ENCODE assay signal across 7 cellular contexts in the genomic region with DNA sequence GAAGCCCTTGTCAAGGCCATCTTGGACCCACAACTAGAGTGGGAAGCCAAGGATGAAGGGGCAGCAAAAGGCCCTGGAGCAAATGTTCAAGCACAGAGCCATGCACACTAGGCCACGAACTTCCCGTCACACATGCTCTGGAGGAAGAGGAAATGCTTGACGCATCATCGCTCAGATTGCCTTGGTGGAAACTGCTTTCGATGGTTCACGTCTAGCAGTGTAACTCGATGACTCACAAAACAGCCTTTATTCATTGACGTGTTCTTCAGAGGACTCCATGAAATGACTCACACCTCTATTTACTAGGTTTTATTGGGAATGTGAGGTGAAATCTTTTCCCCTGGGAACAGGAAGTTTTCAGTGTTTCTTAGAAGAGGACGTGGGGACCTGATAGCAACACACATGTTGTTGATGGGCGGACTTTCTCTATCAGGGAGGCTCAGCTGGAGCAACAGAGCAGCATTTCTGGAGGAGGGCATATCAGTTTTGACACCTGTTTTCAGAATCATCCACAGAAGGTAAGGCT.
DNase-seq lines count a peak whose midpoint lies in the region; ATAC-seq and TF ChIP-seq lines count a peak whose summit lies in the region.

No MANE protein-coding gene starts in this region.

- no peak overlapping the region for H3K27ac ChIP-seq in esophagus muscularis mucosa (replicated peaks in 1 of 4)

- H3K36me3 ChIP-seq in esophagus muscularis mucosa: no peaks in the 10 kb centered on the region

- intact Hi-C loops in esophagus muscularis mucosa (cut with DNase I): no loop called here

- no peak overlapping the region for H3K4me3 ChIP-seq in esophagus muscularis mucosa

- in situ Hi-C loops in SK-MEL-5 (cut with HindIII; ENCODE audit: low pct_unique_long_range_greater_than_20kb, low sequenced_read_pairs): no loop called here

- H3K27me3 ChIP-seq in esophagus muscularis mucosa: no peaks in the 10 kb centered on the region

- H3K4me1 ChIP-seq in esophagus muscularis mucosa: no peaks in the 10 kb centered on the region

- no peak for TF ChIP-seq EP300 in esophagus muscularis mucosa (IDR thresholded peaks at IDR 0.05)

- DNase-seq in SK-MEL-5 (ENCODE audit: low read depth, low spot score) (peak; percentile 71), fibroblast of the conjunctiva (ENCODE audit: low read depth) (peak; percentile 45), esophagus muscularis mucosa (ENCODE audit: extremely low spot score) (no peak)
- peak; percentile 2 to 8 for DNase-seq in stimulated activated CD4-positive, alpha-beta T cell treated with anti-CD3 and anti-CD28 coated beads, Interleukin-4, amount 100 ng/mL, for 4 hours

- no peak for TF ChIP-seq CTCF in esophagus muscularis mucosa (IDR thresholded peaks at IDR 0.05)

- no peaks in the 10 kb centered on the region for H3K9me3 ChIP-seq in esophagus muscularis mucosa

- ATAC-seq in GM19452 (IDR thresholded peaks at IDR 0.05; ENCODE audit: unreplicated experiment): peak; percentile 70
- ATAC-seq in GM18517 (IDR thresholded peaks at IDR 0.05; ENCODE audit: unreplicated experiment): no peak
- no peak for ATAC-seq in GM19467 (IDR thresholded peaks at IDR 0.05; ENCODE audit: unreplicated experiment)

- TF ChIP-seq POLR2A in esophagus muscularis mucosa (IDR thresholded peaks at IDR 0.05; ENCODE audit: low read depth): no peak

- 76% methylated on average over 10 of the region's 10 CpGs for WGBS in esophagus muscularis mucosa
